ENCODE assay signal across 8 cellular contexts in the genomic region with DNA sequence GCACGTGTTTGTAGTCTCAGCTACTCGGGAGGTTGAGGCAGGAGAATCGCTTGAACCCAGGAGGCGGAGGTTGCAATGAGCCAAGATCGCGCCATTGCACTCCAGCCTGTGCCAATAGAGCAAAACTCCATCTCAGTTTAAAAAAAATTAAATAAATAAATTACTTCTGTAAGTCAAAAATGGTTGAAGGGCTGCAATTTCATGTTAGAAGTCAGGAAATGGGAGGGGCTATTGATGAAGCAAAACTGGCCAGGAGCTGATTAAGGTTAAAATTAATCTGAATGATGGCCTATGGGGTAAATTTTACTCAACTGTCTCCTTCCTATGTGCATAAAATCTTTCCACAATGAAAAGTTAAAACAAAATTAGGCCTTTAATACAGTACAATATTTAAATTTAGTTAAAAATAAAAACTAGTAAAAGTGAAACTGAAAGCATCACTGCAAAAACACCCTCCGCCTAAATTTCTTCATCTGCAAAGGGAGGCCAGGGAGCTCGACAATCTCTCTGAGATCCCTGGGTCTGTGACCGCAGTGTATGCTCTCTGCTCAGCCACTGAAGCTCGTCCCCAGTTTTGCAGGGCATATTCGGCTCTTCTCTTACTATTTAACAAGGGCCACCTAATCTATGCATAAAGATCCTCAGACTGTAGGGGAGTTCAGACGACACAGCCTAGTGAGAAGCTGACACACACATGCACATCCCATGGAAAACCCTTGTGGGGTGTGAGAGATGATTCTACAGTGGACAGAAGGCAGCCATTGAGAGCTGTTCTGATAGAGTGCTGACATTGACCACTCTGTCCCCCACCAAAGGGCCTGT. TPM values are rescaled to one million over a fixed set of nuclear protein-coding genes. Genes with fewer than 3 reads are reported as not detected.
A peak's percentile ranks its signal among the peaks of the same experiment; 100 is the strongest.
DNase-seq lines count a peak whose midpoint lies in the region; ATAC-seq and TF ChIP-seq lines count a peak whose summit lies in the region.

No MANE protein-coding gene starts in this region.

- CTCF ChIA-PET in MCF 10A (lab: Yijun Ruan, JAX): interaction anchor here (0.6 to 5.2 kb wide), 7 partner anchors 9 to 153 kb away, joined by 3 to 32 read pairs (median 3); no protein-coding TSS in a partner anchor

- ATAC-seq in GM18511 (IDR thresholded peaks at IDR 0.05; ENCODE audit: unreplicated experiment): peak; percentile 54
- ATAC-seq in HG02885 (IDR thresholded peaks at IDR 0.05; ENCODE audit: poor library complexity, unreplicated experiment): peak; percentile 47
- peak; percentile 30 for ATAC-seq in omental fat pad (ENCODE audit: low FRiP score)

- H3K4me3 Mint-ChIP-seq in MCF 10A (ENCODE audit: unreplicated experiment): peak overlapping the region; percentile 36

- DNase-seq in SIG-M5 treated with dmso at 0.1 percent for 504 hours (lab: John Stamatoyannopoulos, UW; ENCODE audit: unreplicated experiment) (peak; percentile 75), MCF 10A (ENCODE audit: unreplicated experiment) (peak; percentile 34), omental fat pad (ENCODE audit: low spot score) (no peak), NCI-H1105 treated with DMSO at 0.1 percent for 48 hours (lab: John Stamatoyannopoulos, UW) (no peak), HT-29 (ENCODE audit: low spot score) (no peak), dermis blood vessel endothelial cell (no peak)

- no peaks in the 10 kb centered on the region for H3K27me3 Mint-ChIP-seq in MCF 10A (ENCODE audit: insufficient read depth, unreplicated experiment)

- TF ChIP-seq CTCF in MCF 10A (IDR thresholded peaks at IDR 0.05; ENCODE audit: unreplicated experiment): no peak
- TF ChIP-seq CTCF in omental fat pad (IDR thresholded peaks at IDR 0.05): no peak

- H3K4me1 Mint-ChIP-seq in MCF 10A (ENCODE audit: insufficient read depth, unreplicated experiment): peaks cover 24% of the 10 kb centered on the region

- no TSS peak for BruUV-seq in MCF 10A (replicated peaks; lab: Mats Ljungman, UMichigan)

- H3K27ac Mint-ChIP-seq in MCF 10A (ENCODE audit: low read depth, unreplicated experiment): peak overlapping the region; percentile 47

- H3K36me3 Mint-ChIP-seq in MCF 10A (ENCODE audit: insufficient read depth, unreplicated experiment): peaks cover 40% of the 10 kb centered on the region

- no peaks in the 10 kb centered on the region for H3K9me3 Mint-ChIP-seq in MCF 10A (ENCODE audit: unreplicated experiment)

- POLR2A ChIA-PET in MCF 10A (lab: Yijun Ruan, JAX): interaction anchor here (0.7 to 2.1 kb wide), 12 partner anchors 9 to 1891 kb away, joined by 3 to 27 read pairs (median 6); a partner anchor contains a TSS

- intact Hi-C loops in MCF 10A (cut with micrococcal nuclease): loop anchor here (1.0 to 5.0 kb wide), 3 partner anchors 27 to 120 kb away; a partner anchor contains a TSS

RNA-seq across cellular contexts. Expression of a gene that starts 57.2 kb away (rescaled TPM):
- total RNA-seq in MCF 10A (2022) (20.8 and 29.0 TPM in 2 replicates), omental fat pad (10 to 100 TPM; 16.9 to 53.1 (median 28.9) TPM), dermis blood vessel endothelial cell (27.4 and 31.8 TPM in 2 replicates)
- 6.6 and 9.2 TPM in 2 replicates for total RNA-seq in HT-29 (2014; rRNA removed; shearing (Covaris generic))

Comparison
In these comparisons a context has a peak if more than half of its experiments do, and no peak if none do; other contexts are left out.
1. DNase-seq: peak in SIG-M5 treated with dmso at 0.1 percent for 504 hours (single experiment) and MCF 10A (single experiment); none in omental fat pad (single experiment), NCI-H1105 treated with DMSO at 0.1 percent for 48 hours (single experiment), HT-29 (single experiment) and dermis blood vessel endothelial cell (single experiment).
2. Peak in every context shown above with its lines, with median percentiles within 50 percentile points of each other: ATAC-seq.